Comparison of ENCODE assay signal across 20 cellular contexts in genomic region chr7:85115862-85116261, GRCh38.
A peak's percentile ranks its signal among the peaks of the same experiment; 100 is the strongest.
DNase-seq lines count a peak whose midpoint lies in the region; ATAC-seq and TF ChIP-seq lines count a peak whose summit lies in the region.
"Had no signal": no experiment of that assay in that cellular context is flagged by ENCODE, and none has a peak within 500 bp of the region (broad histone marks: within the 10 kb centered on the region; RNA-seq: fewer than 3 reads in every experiment).

No MANE protein-coding gene starts in this region.

- no peaks in the 10 kb centered on the region for H3K79me2 ChIP-seq in PC-3 (ENCODE audit: low read length)

- TF ChIP-seq CTCF in PC-3 (conservative IDR thresholded peaks at IDR 0.05; ENCODE audit: low read depth, low read length), result no peak
- no peak for TF ChIP-seq CTCF in epithelial cell of esophagus (IDR thresholded peaks at IDR 0.05; ENCODE audit: insufficient read depth, low read depth, low read length, missing control alignments)
- TF ChIP-seq CTCF in mesothelial cell of epicardium (IDR thresholded peaks at IDR 0.05; ENCODE audit: unreplicated experiment), result no peak
- no peak for TF ChIP-seq CTCF in ovary (IDR thresholded peaks at IDR 0.05)

- peaks cover 40% of the 10 kb centered on the region for H3K36me3 Mint-ChIP-seq in mesothelial cell of epicardium
- H3K36me3 Mint-ChIP-seq: CD4-positive, CD25-positive, alpha-beta regulatory T cell; CD8-positive, alpha-beta T cell had no signal

- CTCF ChIA-PET in PC-3 (lab: Charles Lee), result no interaction called here

- H3K4me1 ChIP-seq in PC-3 (ENCODE audit: insufficient read depth, low read length), result peaks cover 37% of the 10 kb centered on the region
- no peaks in the 10 kb centered on the region for H3K4me1 ChIP-seq in ovary (ENCODE audit: insufficient read depth)
- H3K4me1 ChIP-seq: BLaER1, Caco-2, HAP-1 had no signal

- H3K27ac ChIP-seq in PC-3 (ENCODE audit: low read length), result peak overlapping the region; percentile 52
- H3K27ac ChIP-seq in ovary, result no peak overlapping the region
- H3K27ac ChIP-seq: 22Rv1, BLaER1, C4-2B had no signal

- H3K27me3 ChIP-seq in PC-3 (ENCODE audit: low read length) (no peaks in the 10 kb centered on the region), ovary (no peaks in the 10 kb centered on the region)
- H3K27me3 ChIP-seq: BLaER1 had no signal

- H3K9me3 Mint-ChIP-seq in mesothelial cell of epicardium, result peaks cover 3% of the 10 kb centered on the region

- H3K36me3 ChIP-seq in PC-3 (ENCODE audit: low read depth, low read length) (no peaks in the 10 kb centered on the region), ovary (no peaks in the 10 kb centered on the region)
- H3K36me3 ChIP-seq: BLaER1, HAP-1 had no signal

- H4K20me1 ChIP-seq in PC-3 (ENCODE audit: low read length), result no peaks in the 10 kb centered on the region
- H4K20me1 ChIP-seq: BLaER1 had no signal

- no peaks in the 10 kb centered on the region for H3K9me3 ChIP-seq in PC-3 (ENCODE audit: low read length)
- no peaks in the 10 kb centered on the region for H3K9me3 ChIP-seq in ovary
- H3K9me3 ChIP-seq: BLaER1, Caco-2, HAP-1 had no signal

- POLR2A ChIA-PET in PC-3 (lab: Charles Lee; ENCODE audit: unreplicated experiment), result no interaction called here

- intact Hi-C loops in PC-3 (cut with micrococcal nuclease) (loop anchor here (5.0 kb wide), 1 partner anchor 46 kb away; no protein-coding TSS in a partner anchor), ovary (cut with DNase I) (no loop called here)

- no peak for TF ChIP-seq POLR2A in ovary (IDR thresholded peaks at IDR 0.05)

- peak; percentile 57 for DNase-seq in DMS53 (lab: John Stamatoyannopoulos, UW)
- peak; percentile 42 for DNase-seq in PC-3
- DNase-seq in epithelial cell of esophagus (ENCODE audit: low read depth), result peak; percentile 10
- DNase-seq in mesothelial cell of epicardium (ENCODE audit: low spot score in 2 of 2, unreplicated experiment in 2 of 2), result no peak
- DNase-seq in activated CD4-positive, alpha-beta T cell treated with anti-CD3 and anti-CD28 coated beads, Interleukin-2, amount 50 U/mL, for 48 hours, result no peak
- no peak for DNase-seq in ovary
- DNase-seq in NCI-H82 treated with DMSO at 0.1 percent for 48 hours (lab: John Stamatoyannopoulos, UW; ENCODE audit: unreplicated experiment), result no peak
- DNase-seq: Caco-2; CD4-positive, CD25-positive, alpha-beta regulatory T cell; CD8-positive, alpha-beta T cell; DMS153; DMS79 treated with DMSO at 0.1 percent for 48 hours; GF-D8; GOT3 had no signal

- H3K4me1 Mint-ChIP-seq in mesothelial cell of epicardium, result peaks cover 29% of the 10 kb centered on the region
- H3K4me1 Mint-ChIP-seq: B cell; CD4-positive, CD25-positive, alpha-beta regulatory T cell had no signal

- peak overlapping the region; percentile 14; the same call in 1 of the 2 replicates for H3K4me3 ChIP-seq in PC-3 (ENCODE audit: low read length)
- H3K4me3 ChIP-seq in epithelial cell of esophagus (ENCODE audit: low read length), result no peak overlapping the region
- no peak overlapping the region for H3K4me3 ChIP-seq in ovary
- H3K4me3 ChIP-seq: BLaER1, HAP-1 had no signal

- H3K9me2 ChIP-seq in PC-3 (replicated peaks; ENCODE audit: low read length), result no peaks in the 10 kb centered on the region

- no peak overlapping the region for H3K4me3 Mint-ChIP-seq in mesothelial cell of epicardium
- H3K4me3 Mint-ChIP-seq: B cell; CD4-positive, CD25-positive, alpha-beta regulatory T cell; CD8-positive, alpha-beta T cell had no signal

- H3K9ac ChIP-seq in PC-3 (ENCODE audit: low read length), result no peak overlapping the region
- H3K9ac ChIP-seq: BLaER1 had no signal

- ATAC-seq in PC-3 (peak; percentile 62), GM19452 (IDR thresholded peaks at IDR 0.05; ENCODE audit: unreplicated experiment) (no peak)
- ATAC-seq: CD8-positive, alpha-beta T cell had no signal

- BruUV-seq in PC-3 (replicated peaks; lab: Mats Ljungman, UMichigan), result no TSS peak

- no peak for TF ChIP-seq EP300 in ovary (IDR thresholded peaks at IDR 0.05)

- peak overlapping the region; percentile 79 for H3K27ac Mint-ChIP-seq in mesothelial cell of epicardium
- H3K27ac Mint-ChIP-seq: B cell; CD4-positive, CD25-positive, alpha-beta regulatory T cell; CD8-positive, alpha-beta T cell had no signal

- no peaks in the 10 kb centered on the region for H3K27me3 Mint-ChIP-seq in mesothelial cell of epicardium (ENCODE audit: low read depth)
- H3K27me3 Mint-ChIP-seq: B cell; CD4-positive, CD25-positive, alpha-beta regulatory T cell had no signal

- H3F3A ChIP-seq in PC-3 (ENCODE audit: low read length, unreplicated experiment), result no peaks in the 10 kb centered on the region

- H3K4me2 ChIP-seq in PC-3 (ENCODE audit: low read length), result peak overlapping the region; percentile 48
- H3K4me2 ChIP-seq: BLaER1 had no signal

- H2AFZ ChIP-seq in PC-3 (ENCODE audit: low read length), result no peak overlapping the region

Comparison
In these comparisons a context has a peak if more than half of its experiments do, and no peak if none do; other contexts are left out.
1. DNase-seq: peak in DMS53 (single experiment), PC-3 (single experiment) and epithelial cell of esophagus (single experiment); none in mesothelial cell of epicardium (0 of 2), activated CD4-positive, alpha-beta T cell treated with anti-CD3 and anti-CD28 coated beads, Interleukin-2, amount 50 U/mL, for 48 hours (0 of 2), ovary (0 of 5) and NCI-H82 treated with DMSO at 0.1 percent for 48 hours (single experiment).